8 cellular contexts compared by ENCODE assay signal in genomic region chr10:96043895-96044580, GRCh38. TPM values are rescaled to one million over a fixed set of nuclear protein-coding genes. Genes with fewer than 3 reads are reported as not detected.
DNase-seq lines count a peak whose midpoint lies in the region; ATAC-seq lines count a peak whose summit lies in the region.

No MANE protein-coding gene starts in this region.

- peak overlapping the region; percentile 63 for H3K27ac Mint-ChIP-seq in activated CD4-positive, alpha-beta memory T cell treated with anti-CD3 and anti-CD28 coated beads, Interleukin-2, amount 10 ng/mL, durations not matched to agents 7 days and 5 days

- no peaks in the 10 kb centered on the region for H3K9me3 Mint-ChIP-seq in activated CD4-positive, alpha-beta memory T cell treated with anti-CD3 and anti-CD28 coated beads, Interleukin-2, amount 10 ng/mL, durations not matched to agents 7 days and 5 days

- H3K27ac ChIP-seq in effector memory CD4-positive, alpha-beta T cell (ENCODE audit: insufficient read depth, low read length, poor library complexity, severe bottlenecking): peak overlapping the region; percentile 72

- no peaks in the 10 kb centered on the region for H3K27me3 ChIP-seq in effector memory CD4-positive, alpha-beta T cell (replicated peaks; ENCODE audit: control insufficient read depth, insufficient read depth, low read length, poor library complexity, severe bottlenecking)

- no peaks in the 10 kb centered on the region for H3K27me3 Mint-ChIP-seq in activated CD4-positive, alpha-beta memory T cell treated with anti-CD3 and anti-CD28 coated beads, Interleukin-2, amount 10 ng/mL, durations not matched to agents 7 days and 5 days

- peaks cover 4% of the 10 kb centered on the region for H3K4me1 ChIP-seq in effector memory CD4-positive, alpha-beta T cell (ENCODE audit: control insufficient read depth, insufficient read depth, low read length, poor library complexity, severe bottlenecking)

- DNase-seq in activated T-cell treated with anti-CD3 and anti-CD28 coated beads for 1 hour (ENCODE audit: low read depth): peak; percentile 30
- no peak for DNase-seq in activated T-cell treated with anti-CD3 and anti-CD28 coated beads, Interleukin-2, amount 50 U/mL, for 1 hour
- peak; percentile 19 for DNase-seq in NCI-H460 (ENCODE audit: extremely low read depth, low read depth)
- DNase-seq in activated CD4-positive, alpha-beta memory T cell treated with anti-CD3 and anti-CD28 coated beads, Interleukin-2, amount 10 ng/mL, durations not matched to agents 7 days and 5 days: peak; percentile 52
- peak in 2 of 3 donors; percentile 13 to 19 for DNase-seq in effector memory CD4-positive, alpha-beta T cell
- DNase-seq in medulla oblongata (ENCODE audit: extremely low spot score): peak; percentile 42
- DNase-seq in stimulated activated CD8-positive, alpha-beta memory T cell treated with anti-CD3 and anti-CD28 coated beads, Interleukin-12 subunit alpha, Interleukin-12 subunit beta, amount 100 ng/mL, for 1 hour (ENCODE audit: low read depth): peak; percentile 15

- peaks cover 29% of the 10 kb centered on the region for H3K36me3 Mint-ChIP-seq in activated CD4-positive, alpha-beta memory T cell treated with anti-CD3 and anti-CD28 coated beads, Interleukin-2, amount 10 ng/mL, durations not matched to agents 7 days and 5 days (ENCODE audit: low read depth)

- H3K4me3 Mint-ChIP-seq in activated CD4-positive, alpha-beta memory T cell treated with anti-CD3 and anti-CD28 coated beads, Interleukin-2, amount 10 ng/mL, durations not matched to agents 7 days and 5 days: peak overlapping the region; percentile 88

- H3K9me3 ChIP-seq in effector memory CD4-positive, alpha-beta T cell (ENCODE audit: control insufficient read depth, low read length): no peaks in the 10 kb centered on the region

- H3K36me3 ChIP-seq in effector memory CD4-positive, alpha-beta T cell (ENCODE audit: control insufficient read depth, insufficient read depth, low read length): no peaks in the 10 kb centered on the region

- H3K4me1 Mint-ChIP-seq in activated CD4-positive, alpha-beta memory T cell treated with anti-CD3 and anti-CD28 coated beads, Interleukin-2, amount 10 ng/mL, durations not matched to agents 7 days and 5 days: peaks cover 39% of the 10 kb centered on the region

- peak; percentile 37 for ATAC-seq in HG02970 (IDR thresholded peaks at IDR 0.05; ENCODE audit: low FRiP score, unreplicated experiment)

- peak overlapping the region; percentile 89 for H3K4me3 ChIP-seq in effector memory CD4-positive, alpha-beta T cell (ENCODE audit: insufficient read depth, low read depth, low read length, poor library complexity, severe bottlenecking)

- POLR2A ChIA-PET in activated CD4-positive, alpha-beta memory T cell treated with anti-CD3 and anti-CD28 coated beads, Interleukin-2, amount 10 ng/mL, durations not matched to agents 7 days and 5 days (lab: Charles Lee): interaction anchor here (1.5 to 3.6 kb wide), 3 partner anchors 19 to 86 kb away, joined by 6 to 33 read pairs (median 27); partner anchors contain the start of gene ZNF518A

- CTCF ChIA-PET in activated CD4-positive, alpha-beta memory T cell treated with anti-CD3 and anti-CD28 coated beads, Interleukin-2, amount 10 ng/mL, durations not matched to agents 7 days and 5 days (lab: Charles Lee): interaction anchor here (0.7 to 1.7 kb wide), 4 partner anchors 45 to 350 kb away, joined by 4 read pairs; partner anchors contain the start of gene TCTN3

RNA-seq across cellular contexts. Expression of gene CCNJ, which starts 0.7 kb away (rescaled TPM):
- 14.7 and 16.9 TPM in 2 replicates for total RNA-seq in NCI-H460 (2014; rRNA removed; shearing (Covaris generic))
- polyA plus RNA-seq in NCI-H460 (2014; cell fraction: nucleus; rRNA removed): 9.4 and 19.8 TPM in 2 replicates
- total RNA-seq in activated CD4-positive, alpha-beta memory T cell treated with anti-CD3 and anti-CD28 coated beads, Interleukin-2, amount 10 ng/mL, durations not matched to agents 7 days and 5 days: 1 to 10 TPM; 4.7 to 5.6 TPM
